ENCODE assay signal across 22 cellular contexts in the genomic region with DNA sequence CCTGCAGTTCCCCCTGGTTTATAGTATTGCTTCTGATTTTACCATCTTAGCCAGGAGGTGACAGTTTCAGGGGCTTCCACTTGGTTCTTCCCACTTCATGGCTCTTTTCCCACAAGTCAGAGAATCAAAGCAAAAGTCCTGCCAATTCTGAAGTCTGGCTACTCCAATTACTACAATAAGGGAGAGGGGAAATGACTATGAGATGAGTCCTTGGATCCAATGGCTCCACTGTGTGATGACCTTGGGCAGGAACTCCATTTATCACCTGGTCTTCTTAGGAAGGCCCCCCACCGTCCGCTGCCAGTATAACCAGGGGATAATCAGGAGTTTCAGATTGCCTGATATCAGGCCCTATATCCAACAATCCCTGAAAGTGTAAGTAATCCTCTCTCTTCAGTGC. TPM values are rescaled to one million over a fixed set of nuclear protein-coding genes. Genes with fewer than 3 reads are reported as not detected.
DNase-seq lines count a peak whose midpoint lies in the region; ATAC-seq, FAIRE-seq and TF ChIP-seq lines count a peak whose summit lies in the region.
"Had no signal": no experiment of that assay in that cellular context is flagged by ENCODE, and none has a peak within 500 bp of the region (broad histone marks: within the 10 kb centered on the region; RNA-seq: fewer than 3 reads in every experiment).

No MANE protein-coding gene starts in this region.

- peak; percentile 53 for DNase-seq in Daoy (ENCODE audit: low read depth)
- peak; percentile 15 for DNase-seq in M059J (ENCODE audit: low read depth)
- DNase-seq in astrocyte of the cerebellum (ENCODE audit: low read depth) = peak; percentile 5
- DNase-seq in endothelial cell of umbilical vein (ENCODE audit: low read depth, low spot score) = no peak
- no peak for DNase-seq in HUDEP-2 (lab: John Stamatoyannopoulos, UW; ENCODE audit: unreplicated experiment in 76 of 76)
- no peak for DNase-seq in DMS 273 treated with DMSO at 0.1 percent for 48 hours (lab: John Stamatoyannopoulos, UW)
- no peak for DNase-seq in RWPE1 (ENCODE audit: low spot score)
- DNase-seq: 8988T; BE2C; C1 segment of cervical spinal cord; CD4-positive, CD25-positive, alpha-beta regulatory T cell; CD8-positive, alpha-beta memory T cell; COR-L47; DMS153; DMS79; GOT3; H7; HFFc6 had no signal

- no peak overlapping the region for H3K4me2 ChIP-seq in endothelial cell of umbilical vein (ENCODE audit: insufficient read depth, low read length)

- CTCF ChIA-PET in endothelial cell of umbilical vein (lab: Charles Lee) = interaction anchor here (1.0 kb wide), 1 partner anchor 12 kb away, joined by 3 read pairs; no protein-coding TSS in a partner anchor
- CTCF ChIA-PET in RWPE1 (lab: Yijun Ruan, JAX) = no interaction called here

- peak; percentile 4 for FAIRE-seq in endothelial cell of umbilical vein (lab: Jason Lieb, UNC)
- FAIRE-seq: GM12878, K562 had no signal

- no peak for TF ChIP-seq CTCF in astrocyte of the cerebellum (IDR thresholded peaks at IDR 0.05; ENCODE audit: low read depth, low read length, missing control alignments)
- no peak for TF ChIP-seq CTCF in endothelial cell of umbilical vein (IDR thresholded peaks at IDR 0.05; ENCODE audit: extremely low read depth in 1 of 2, insufficient read depth in 1 of 2, low read depth in 1 of 2, low read length in 2 of 2)
- TF ChIP-seq CTCF in RWPE1 (conservative IDR thresholded peaks at IDR 0.05; ENCODE audit: low read depth) = no peak

- dilution Hi-C loops in endothelial cell of umbilical vein (cut with MboI; ENCODE audit: extremely low pct_ligation_motif_present, low sequenced_read_pairs) = no loop called here

- H3K36me3 ChIP-seq in endothelial cell of umbilical vein (ENCODE audit: control insufficient read depth in 2 of 2, extremely low read depth in 1 of 2, insufficient read depth in 2 of 2, low read length in 2 of 2) = no peaks in the 10 kb centered on the region
- H3K36me3 ChIP-seq: BE2C had no signal

- in situ Hi-C loops in astrocyte of the cerebellum (cut with HindIII; ENCODE audit: low sequenced_read_pairs) = no loop called here

- H3K27ac ChIP-seq in endothelial cell of umbilical vein (ENCODE audit: insufficient read depth, low read depth, low read length) (no peak overlapping the region), RWPE1 (no peak overlapping the region)

- H3K9me3 ChIP-seq in endothelial cell of umbilical vein (replicated peaks; ENCODE audit: control insufficient read depth, insufficient read depth, low read length) = no peaks in the 10 kb centered on the region
- H3K9me3 ChIP-seq: BE2C had no signal

- H3K4me3 ChIP-seq in astrocyte of the cerebellum (ENCODE audit: low read depth, low read length) (no peak overlapping the region), endothelial cell of umbilical vein (replicated peaks in 1 of 3; ENCODE audit: insufficient read depth in 1 of 3, low read depth in 1 of 3, low read length in 3 of 3) (no peak overlapping the region)
- H3K4me3 ChIP-seq: GM12878, K562 had no signal

- H2AFZ ChIP-seq in endothelial cell of umbilical vein (ENCODE audit: low read depth, low read length) = no peak overlapping the region

- H3K79me2 ChIP-seq in endothelial cell of umbilical vein (ENCODE audit: control insufficient read depth, insufficient read depth, low read length) = no peaks in the 10 kb centered on the region

- no peak for ATAC-seq in HG03565 (IDR thresholded peaks at IDR 0.05; ENCODE audit: unreplicated experiment)
- ATAC-seq: GM12878, HCT116, K562 had no signal

- H3K27me3 ChIP-seq in endothelial cell of umbilical vein (ENCODE audit: control insufficient read depth in 2 of 2, insufficient read depth in 2 of 2, low read length in 2 of 2) = peaks cover 0 to 5% of the 10 kb centered on the region in 2 experiments
- H3K27me3 ChIP-seq: BE2C had no signal

- intact Hi-C loops in endothelial cell of umbilical vein (cut with micrococcal nuclease) = no loop called here

- POLR2A ChIA-PET in endothelial cell of umbilical vein (lab: Charles Lee) (no interaction called here), RWPE1 (lab: Yijun Ruan, JAX; ENCODE audit: low non-redundant PET) (no interaction called here)

- no peaks in the 10 kb centered on the region for H3K4me1 ChIP-seq in endothelial cell of umbilical vein (ENCODE audit: control insufficient read depth, extremely low read depth, insufficient read depth, low read length)
- H3K4me1 ChIP-seq: BE2C had no signal

- no peak overlapping the region for H3K9ac ChIP-seq in endothelial cell of umbilical vein (replicated peaks; ENCODE audit: extremely low read depth, insufficient read depth, low read length)

- no peaks in the 10 kb centered on the region for H3K9me1 ChIP-seq in endothelial cell of umbilical vein (replicated peaks; ENCODE audit: control insufficient read depth, extremely low read depth, insufficient read depth, low read length)

- BruUV-seq in endothelial cell of umbilical vein (replicated peaks; lab: Mats Ljungman, UMichigan) = no TSS peak

- TF ChIP-seq POLR2A in endothelial cell of umbilical vein (IDR thresholded peaks at IDR 0.05; ENCODE audit: low read depth, low read length) = no peak

- H4K20me1 ChIP-seq in endothelial cell of umbilical vein (replicated peaks; ENCODE audit: control insufficient read depth, extremely low read depth, insufficient read depth, low read length) = no peaks in the 10 kb centered on the region

TF ChIP-seq in endothelial cell of umbilical vein, 7 proteins besides CTCF, POLR2A, EP300 and RAD21:
- TF ChIP-seq POLR2AphosphoS5 (IDR thresholded peaks at IDR 0.05; ENCODE audit: insufficient read depth, low read depth, low read length) = no peak
- no peak for TF ChIP-seq GATA2 (IDR thresholded peaks at IDR 0.05; ENCODE audit: insufficient read depth, insufficient read length, low read depth, low read length)
- no peak for TF ChIP-seq EZH2 (IDR thresholded peaks at IDR 0.05; ENCODE audit: borderline replicate concordance, low read depth, low read length, severe bottlenecking)
- TF ChIP-seq, protein P1, sequence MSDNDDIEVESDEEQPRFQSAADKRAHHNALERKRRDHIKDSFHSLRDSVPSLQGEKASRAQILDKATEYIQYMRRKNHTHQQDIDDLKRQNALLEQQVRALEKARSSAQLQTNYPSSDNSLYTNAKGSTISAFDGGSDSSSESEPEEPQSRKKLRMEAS (IDR thresholded peaks at IDR 0.05; ENCODE audit: insufficient read depth, insufficient read length) = no peak
- TF ChIP-seq MYC (IDR thresholded peaks at IDR 0.05; ENCODE audit: low read depth, low read length) = no peak
- no peak for TF ChIP-seq FOS (IDR thresholded peaks at IDR 0.05; ENCODE audit: borderline replicate concordance, insufficient read depth, low read length)
- no peak for TF ChIP-seq JUN (IDR thresholded peaks at IDR 0.05; ENCODE audit: borderline replicate concordance, insufficient read depth, insufficient read length, low read depth)

RNA-seq across cellular contexts. Expression of a gene that starts 31.6 kb away (rescaled TPM):
- 180 and 264 TPM in 2 replicates for total RNA-seq in Daoy (2014; rRNA removed; shearing (Covaris generic))
- total RNA-seq in M059J (2014; rRNA removed; shearing (Covaris generic)) = 76.0 and 91.0 TPM in 2 replicates
- total RNA-seq in endothelial cell of umbilical vein = 336 and 370 TPM in 2 replicates
- polyA plus RNA-seq in endothelial cell of umbilical vein = 98.7 and 113 TPM in 2 replicates
- 120 and 122 TPM in 2 replicates for polyA plus RNA-seq in endothelial cell of umbilical vein (2011; cell fraction: cytosol; rRNA removed)
- 102 and 108 TPM in 2 replicates for polyA plus RNA-seq in endothelial cell of umbilical vein (2011; cell fraction: nucleus; rRNA removed)
- 207 and 276 TPM in 2 replicates for polyA plus RNA-seq in endothelial cell of umbilical vein (2012)
- polyA minus RNA-seq in endothelial cell of umbilical vein = 128 and 155 TPM in 2 replicates
- polyA minus RNA-seq in endothelial cell of umbilical vein (2011; cell fraction: cytosol; rRNA and poly(A)+ RNA removed) = 24.0 TPM
- polyA minus RNA-seq in endothelial cell of umbilical vein (2011; cell fraction: nucleus; rRNA and poly(A)+ RNA removed) = 63.3 and 131 TPM in 2 replicates

Comparison
In these comparisons a context has a peak if more than half of its experiments do, and no peak if none do; other contexts are left out.
1. DNase-seq: peak in Daoy (single experiment), M059J (single experiment) and astrocyte of the cerebellum (single experiment); none in endothelial cell of umbilical vein (single experiment), HUDEP-2 (0 of 76), DMS 273 treated with DMSO at 0.1 percent for 48 hours (single experiment) and RWPE1 (single experiment).